In the genomic region with DNA sequence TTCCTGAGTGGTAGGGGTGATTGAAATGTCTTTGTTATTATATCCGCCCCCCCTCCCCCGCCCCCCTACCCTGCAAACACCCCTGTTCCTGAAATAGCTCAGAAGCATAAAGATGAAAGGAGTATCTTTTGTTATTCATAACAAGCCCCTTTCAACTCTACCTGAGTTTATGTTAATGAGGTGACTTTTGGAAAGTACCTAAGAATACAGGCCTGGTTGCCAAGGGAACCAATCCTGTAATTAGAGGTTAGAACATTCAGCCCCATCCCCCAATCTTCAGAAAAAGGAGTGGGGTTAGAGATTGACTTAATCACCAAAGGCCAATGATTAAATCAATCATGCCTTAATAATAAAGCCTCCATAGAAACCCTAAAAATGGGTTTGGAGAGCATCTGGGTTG, we compare ENCODE assay signal across 13 cellular contexts.
DNase-seq lines count a peak whose midpoint lies in the region; ATAC-seq and TF ChIP-seq lines count a peak whose summit lies in the region.
"Had no signal": no experiment of that assay in that cellular context is flagged by ENCODE, and none has a peak within 500 bp of the region (broad histone marks: within the 10 kb centered on the region; RNA-seq: fewer than 3 reads in every experiment).

No MANE protein-coding gene starts in this region.

- H3K27me3 ChIP-seq in iPS-18a (ENCODE audit: control insufficient read depth, insufficient read depth, low read length): no peaks in the 10 kb centered on the region
- no peaks in the 10 kb centered on the region for H3K27me3 ChIP-seq in adrenal gland
- H3K27me3 ChIP-seq: body of pancreas had no signal

- no peak for TF ChIP-seq POLR2A in adrenal gland (IDR thresholded peaks at IDR 0.05)

- H3K27ac ChIP-seq in iPS-18a (ENCODE audit: low read length): peak overlapping the region; percentile 96
- no peak overlapping the region for H3K27ac ChIP-seq in coronary artery
- H3K27ac ChIP-seq in adrenal gland: no peak overlapping the region
- H3K27ac ChIP-seq: 22Rv1, body of pancreas had no signal

- peak overlapping the region; percentile 30 for H3K4me3 ChIP-seq in iPS-18a (ENCODE audit: low read length)
- H3K4me3 ChIP-seq in coronary artery: no peak overlapping the region
- H3K4me3 ChIP-seq in adrenal gland: no peak overlapping the region
- H3K4me3 ChIP-seq: body of pancreas had no signal

- peak; percentile 4 for DNase-seq in DMS 273 (lab: John Stamatoyannopoulos, UW; ENCODE audit: unreplicated experiment)
- no peak for DNase-seq in DMS 273 treated with DMSO at 0.1 percent for 48 hours (lab: John Stamatoyannopoulos, UW)
- DNase-seq in NCI-H748 (lab: John Stamatoyannopoulos, UW; ENCODE audit: unreplicated experiment): peak; percentile 92
- no peak for DNase-seq in coronary artery (ENCODE audit: low spot score)
- no peak for DNase-seq in adrenal gland
- DNase-seq: body of pancreas, DMS153, erythroblast, NCI-H2029 had no signal

- ATAC-seq in GM19025 (IDR thresholded peaks at IDR 0.05; ENCODE audit: low read depth, unreplicated experiment) (peak; percentile 72), GM18867 (IDR thresholded peaks at IDR 0.05; ENCODE audit: unreplicated experiment) (no peak)
- ATAC-seq: body of pancreas had no signal

- intact Hi-C loops in adrenal gland (cut with DNase I): no loop called here

- peaks cover 15% of the 10 kb centered on the region for H3K4me1 ChIP-seq in iPS-18a (ENCODE audit: control insufficient read depth, low read depth, low read length)
- no peaks in the 10 kb centered on the region for H3K4me1 ChIP-seq in adrenal gland (replicated peaks in 1 of 2)
- H3K4me1 ChIP-seq: body of pancreas had no signal

- TF ChIP-seq CTCF in coronary artery (IDR thresholded peaks at IDR 0.05) (no peak), adrenal gland (IDR thresholded peaks at IDR 0.05) (no peak)

- no peaks in the 10 kb centered on the region for H3K36me3 ChIP-seq in iPS-18a (ENCODE audit: control insufficient read depth, low read depth, low read length)
- no peaks in the 10 kb centered on the region for H3K36me3 ChIP-seq in adrenal gland (replicated peaks in 1 of 2)

- 34 to 55% (median 49%) methylated on average over 2 of the region's 2 CpGs for WGBS in adrenal gland, 4 donors

- H3K9me3 ChIP-seq in iPS-18a (ENCODE audit: control insufficient read depth, low read depth, low read length) (peaks cover 13% of the 10 kb centered on the region), adrenal gland (replicated peaks in 1 of 3) (no peaks in the 10 kb centered on the region)
- H3K9me3 ChIP-seq: body of pancreas had no signal

- H3K9ac ChIP-seq in iPS-18a (ENCODE audit: low read length): peak overlapping the region; percentile 74

Comparison
In these comparisons a context has a peak if more than half of its experiments do, and no peak if none do; other contexts are left out.
1. DNase-seq: peak in DMS 273 (single experiment) and NCI-H748 (single experiment); none in DMS 273 treated with DMSO at 0.1 percent for 48 hours (single experiment), coronary artery (single experiment) and adrenal gland (0 of 7).